In genomic region chr3:58490860-58491501, GRCh38 we compare ENCODE assay signal across 8 cellular contexts. TPM values are rescaled to one million over a fixed set of nuclear protein-coding genes. Genes with fewer than 3 reads are reported as not detected.
DNase-seq lines count a peak whose midpoint lies in the region; ATAC-seq, FAIRE-seq and TF ChIP-seq lines count a peak whose summit lies in the region.

No MANE protein-coding gene starts in this region.

- H3K27me3 ChIP-seq in BE2C = no peaks in the 10 kb centered on the region

- no peak for ATAC-seq in natural killer cell treated with Interleukin-12 subunit alpha and Interleukin-12 subunit beta and Interleukin-15 and Interleukin-18, amount 100 ng/mL, for 72 hours

- no peak for TF ChIP-seq CTCF in BE2C (IDR thresholded peaks at IDR 0.05; ENCODE audit: low read depth, low read length)

- peak overlapping the region; percentile 74 for H3K4me3 Mint-ChIP-seq in natural killer cell treated with Interleukin-12 subunit alpha and Interleukin-12 subunit beta and Interleukin-15 and Interleukin-18, amount 100 ng/mL, for 72 hours

- no peak for FAIRE-seq in H54 (lab: Jason Lieb, UNC)

- TF ChIP-seq POLR2A in H54 (IDR thresholded peaks at IDR 0.05; ENCODE audit: low read depth, low read length) = no peak

- peaks cover 29 to 33% of the 10 kb centered on the region in 2 donors for H3K4me1 Mint-ChIP-seq in natural killer cell treated with Interleukin-12 subunit alpha and Interleukin-12 subunit beta and Interleukin-15 and Interleukin-18, amount 100 ng/mL, for 72 hours (ENCODE audit: low read depth in 2 of 2)

- H3K9me3 Mint-ChIP-seq in natural killer cell treated with Interleukin-12 subunit alpha and Interleukin-12 subunit beta and Interleukin-15 and Interleukin-18, amount 100 ng/mL, for 72 hours = no peaks in the 10 kb centered on the region

- H3K27ac Mint-ChIP-seq in natural killer cell treated with Interleukin-12 subunit alpha and Interleukin-12 subunit beta and Interleukin-15 and Interleukin-18, amount 100 ng/mL, for 72 hours = peak overlapping the region in 1 of 2 donors; percentile 22

- peaks cover 22 to 27% of the 10 kb centered on the region in 2 donors for H3K27me3 Mint-ChIP-seq in natural killer cell treated with Interleukin-12 subunit alpha and Interleukin-12 subunit beta and Interleukin-15 and Interleukin-18, amount 100 ng/mL, for 72 hours

- no peaks in the 10 kb centered on the region for H3K36me3 ChIP-seq in BE2C

- no peaks in the 10 kb centered on the region for H3K9me3 ChIP-seq in BE2C

- no peaks in the 10 kb centered on the region for H3K36me3 Mint-ChIP-seq in natural killer cell treated with Interleukin-12 subunit alpha and Interleukin-12 subunit beta and Interleukin-15 and Interleukin-18, amount 100 ng/mL, for 72 hours

- DNase-seq in BE2C (no peak), NCI-H146 treated with DMSO at 0.1 percent for 48 hours (lab: John Stamatoyannopoulos, UW; ENCODE audit: unreplicated experiment) (peak; percentile 8), ecto neural progenitor cell (ENCODE audit: low spot score) (peak; percentile 58), DMS153 treated with DMSO at 0.1 percent for 48 hours (lab: John Stamatoyannopoulos, UW; ENCODE audit: unreplicated experiment) (no peak), H54 (ENCODE audit: insufficient read length, low spot score) (no peak), T1000 (lab: John Stamatoyannopoulos, UW) (no peak), NCI-H1092 treated with DMSO at 0.1 percent for 48 hours (lab: John Stamatoyannopoulos, UW) (no peak)
- DNase-seq in natural killer cell treated with Interleukin-12 subunit alpha and Interleukin-12 subunit beta and Interleukin-15 and Interleukin-18, amount 100 ng/mL, for 72 hours (ENCODE audit: low spot score) = no peak

- H3K4me1 ChIP-seq in BE2C = no peaks in the 10 kb centered on the region

- peak overlapping the region; percentile 44 for H3K4me3 ChIP-seq in BE2C (ENCODE audit: low read depth, low read length)

RNA-seq across cellular contexts. Expression of gene KCTD6, which starts 0.9 kb away (rescaled TPM):
- polyA plus RNA-seq in BE2C (2012; ENCODE audit: insufficient read depth, insufficient read length, low read depth) = 8.0 TPM
- total RNA-seq in natural killer cell treated with Interleukin-12 subunit alpha and Interleukin-12 subunit beta and Interleukin-15 and Interleukin-18, amount 100 ng/mL, for 72 hours = 1 to 10 TPM; 4.0 to 5.3 TPM

RNA-seq across cellular contexts. Expression of gene ACOX2, which starts 46.0 kb away (rescaled TPM):
- polyA plus RNA-seq in BE2C (2012; ENCODE audit: insufficient read depth, insufficient read length, low read depth) = not detected
- total RNA-seq in natural killer cell treated with Interleukin-12 subunit alpha and Interleukin-12 subunit beta and Interleukin-15 and Interleukin-18, amount 100 ng/mL, for 72 hours = not detected

RNA-seq across cellular contexts. Expression of gene PDHB, which starts 57.3 kb away (rescaled TPM):
- 58.6 TPM for polyA plus RNA-seq in BE2C (2012; ENCODE audit: insufficient read depth, insufficient read length, low read depth)
- total RNA-seq in natural killer cell treated with Interleukin-12 subunit alpha and Interleukin-12 subunit beta and Interleukin-15 and Interleukin-18, amount 100 ng/mL, for 72 hours = 10 to 100 TPM; 30.6 to 41.7 TPM

Comparison
In these comparisons a context has a peak if more than half of its experiments do, and no peak if none do; other contexts are left out.
1. DNase-seq: peak in NCI-H146 treated with DMSO at 0.1 percent for 48 hours (single experiment) and ecto neural progenitor cell (single experiment); none in BE2C (single experiment), natural killer cell treated with Interleukin-12 subunit alpha and Interleukin-12 subunit beta and Interleukin-15 and Interleukin-18, amount 100 ng/mL, for 72 hours (single experiment), DMS153 treated with DMSO at 0.1 percent for 48 hours (single experiment), H54 (single experiment), T1000 (single experiment) and NCI-H1092 treated with DMSO at 0.1 percent for 48 hours (single experiment).